In the genomic region with DNA sequence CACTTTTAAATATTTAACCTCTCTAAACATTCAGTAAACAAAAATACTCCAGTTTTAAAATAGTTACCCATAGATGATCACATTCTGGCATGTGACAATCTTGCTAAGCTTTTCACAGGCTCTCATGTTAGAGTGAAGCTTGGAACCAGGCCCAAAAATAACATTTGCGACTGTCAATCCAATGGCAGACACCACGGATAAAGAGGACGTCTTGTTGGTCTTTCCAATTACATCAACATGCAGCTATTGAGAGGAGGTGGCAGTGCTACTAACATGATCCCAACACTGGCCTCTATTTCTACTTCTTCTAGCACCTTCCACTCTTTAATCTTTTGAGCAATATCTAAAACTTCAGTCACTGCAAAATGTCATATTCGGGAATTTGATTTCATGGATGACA, we compare ENCODE assay signal across 17 cellular contexts.
"Had no signal": no experiment of that assay in that cellular context is flagged by ENCODE, and none has a peak within 500 bp of the region (broad histone marks: within the 10 kb centered on the region; RNA-seq: fewer than 3 reads in every experiment).

No MANE protein-coding gene starts in this region.

- H3K4me3 ChIP-seq: colonic mucosa, esophagus squamous epithelium, lower lobe of right lung, prostate gland, sigmoid colon had no signal

- ATAC-seq: foreskin keratinocyte; left lobe of liver; lower lobe of right lung; naive thymus-derived CD4-positive, alpha-beta T cell had no signal

- H3K27me3 ChIP-seq: colonic mucosa, esophagus squamous epithelium, foreskin keratinocyte, sigmoid colon had no signal

- H3K9me3 ChIP-seq: colonic mucosa, esophagus squamous epithelium, lower lobe of right lung, prostate gland, sigmoid colon had no signal

- H3K36me3 ChIP-seq: colonic mucosa, esophagus squamous epithelium, lower lobe of right lung, prostate gland, sigmoid colon had no signal

- H3K27ac ChIP-seq: colonic mucosa, esophagus squamous epithelium, foreskin keratinocyte, lower lobe of right lung, parathyroid adenoma, prostate gland, sigmoid colon had no signal

- DNase-seq: colonic mucosa; dermis blood vessel endothelial cell; esophagus squamous epithelium; foreskin keratinocyte; islet precursor cell; lower lobe of right lung; naive thymus-derived CD4-positive, alpha-beta T cell; nephron progenitor cell; retina; sigmoid colon; small intestine; stimulated activated CD4-positive, alpha-beta T cell treated with anti-CD3 and anti-CD28 coated beads, Interleukin-12 subunit alpha, Interleukin-12 subunit beta, amount 100 ng/mL, for 4 hours; stimulated activated naive CD4-positive, alpha-beta T cell treated with Interleukin-2 at 50 U/mL for 16 hours; trophoblast cell had no signal

- H3K4me1 ChIP-seq: colonic mucosa, esophagus squamous epithelium, foreskin keratinocyte, lower lobe of right lung, parathyroid adenoma, prostate gland, sigmoid colon had no signal
